Comparison of ENCODE assay signal across 19 cellular contexts in the genomic region with DNA sequence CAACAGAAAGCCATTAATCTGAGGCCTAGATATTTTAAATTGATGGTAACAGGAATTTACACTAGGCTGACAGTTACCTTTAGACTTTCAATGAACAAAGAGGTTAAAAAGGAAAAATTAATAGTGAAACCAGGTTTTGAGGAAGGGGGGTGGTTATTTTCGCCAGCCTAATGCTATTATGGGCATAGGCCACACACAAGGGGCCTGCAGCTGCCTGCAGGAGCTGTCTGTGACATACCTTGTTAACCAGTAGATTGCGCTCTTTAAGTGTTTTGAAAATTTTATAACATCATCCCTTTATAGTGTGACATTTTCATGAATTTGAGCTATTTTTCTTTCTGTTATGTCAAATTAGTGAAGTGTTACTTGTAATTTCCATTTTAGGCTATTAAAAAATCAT. TPM values are rescaled to one million over a fixed set of nuclear protein-coding genes. Genes with fewer than 3 reads are reported as not detected.
DNase-seq lines count a peak whose midpoint lies in the region; ATAC-seq, FAIRE-seq and TF ChIP-seq lines count a peak whose summit lies in the region.
"Had no signal": no experiment of that assay in that cellular context is flagged by ENCODE, and none has a peak within 500 bp of the region (broad histone marks: within the 10 kb centered on the region; RNA-seq: fewer than 3 reads in every experiment).

No MANE protein-coding gene starts in this region.

- H3F3A ChIP-seq in SU-DHL-6 (ENCODE audit: insufficient read depth), result peaks cover 15% of the 10 kb centered on the region

- H3K4me1 Mint-ChIP-seq in naive thymus-derived CD8-positive, alpha-beta T cell, result peaks cover 0 to 10% (median 7%) of the 10 kb centered on the region in 4 donors

- no peak overlapping the region for H2AFZ ChIP-seq in SU-DHL-6 (ENCODE audit: low read depth, low read length, severe bottlenecking)

- H3K9me3 Mint-ChIP-seq in naive thymus-derived CD8-positive, alpha-beta T cell, result peaks cover 0 to 12% (median 0%) of the 10 kb centered on the region in 9 donors

- peak; percentile 61 for ATAC-seq in HG02642 (IDR thresholded peaks at IDR 0.05; ENCODE audit: poor library complexity, unreplicated experiment)
- no peak for ATAC-seq in naive thymus-derived CD8-positive, alpha-beta T cell
- ATAC-seq in GM21717 (IDR thresholded peaks at IDR 0.05; ENCODE audit: unreplicated experiment), result no peak
- ATAC-seq: activated CD8-positive, alpha-beta T cell treated with anti-CD3 and anti-CD28 coated beads, Interleukin-2, amount 10 ng/mL, durations not matched to agents 7 days and 5 days; activated T-helper 17 cell treated with anti-CD3 and anti-CD28 coated beads, Interleukin-2, amount 50 U/mL, for 72 hours; gastrocnemius medialis; right lobe of liver had no signal

- H3K4me3 Mint-ChIP-seq in naive thymus-derived CD8-positive, alpha-beta T cell, result no peak overlapping the region
- H3K4me3 Mint-ChIP-seq: activated CD8-positive, alpha-beta T cell treated with anti-CD3 and anti-CD28 coated beads, Interleukin-2, amount 10 ng/mL, durations not matched to agents 7 days and 5 days; activated T-helper 17 cell treated with anti-CD3 and anti-CD28 coated beads, Interleukin-2, amount 50 U/mL, for 72 hours had no signal

- H3K79me2 ChIP-seq in SU-DHL-6 (ENCODE audit: insufficient read depth, low read length), result no peaks in the 10 kb centered on the region

- H3K4me3 ChIP-seq in SU-DHL-6 (ENCODE audit: insufficient read depth, low read length, poor library complexity, severe bottlenecking), result no peak overlapping the region
- H3K4me3 ChIP-seq: gastrocnemius medialis, lung, right lobe of liver, thoracic aorta had no signal

- H3K27me3 ChIP-seq in SU-DHL-6 (ENCODE audit: low read length), result no peaks in the 10 kb centered on the region
- H3K27me3 ChIP-seq: gastrocnemius medialis, neutrophil, right lobe of liver had no signal

- no peaks in the 10 kb centered on the region for H3K9me3 ChIP-seq in SU-DHL-6 (ENCODE audit: insufficient read depth, low read length)
- H3K9me3 ChIP-seq: gastrocnemius medialis, neutrophil, right lobe of liver, thoracic aorta had no signal

- H3K36me3 Mint-ChIP-seq in naive thymus-derived CD8-positive, alpha-beta T cell, result peaks cover 4 to 27% (median 19%) of the 10 kb centered on the region in 3 donors

- no peak for TF ChIP-seq CTCF in SU-DHL-6 (IDR thresholded peaks at IDR 0.05; ENCODE audit: insufficient read depth, low read length, poor library complexity, severe bottlenecking)

- H3K27ac Mint-ChIP-seq in naive thymus-derived CD8-positive, alpha-beta T cell, result peak overlapping the region in 7 of 10 donors; percentile 10 to 94 (median 38)
- H3K27ac Mint-ChIP-seq: activated T-helper 17 cell treated with anti-CD3 and anti-CD28 coated beads, Interleukin-2, amount 50 U/mL, for 72 hours had no signal

- no peak for TF ChIP-seq POLR2A in GM12892 (IDR thresholded peaks at IDR 0.05; ENCODE audit: low read depth, low read length)

- DNase-seq in GM12892 (ENCODE audit: insufficient read length) (no peak), NCI-H748 treated with DMSO at 0.1 percent for 48 hours (lab: John Stamatoyannopoulos, UW) (no peak)
- DNase-seq in naive thymus-derived CD8-positive, alpha-beta T cell, result no peak
- DNase-seq in stimulated activated naive CD4-positive, alpha-beta T cell (lab: John Stamatoyannopoulos, UW), result no peak
- DNase-seq: activated CD8-positive, alpha-beta T cell treated with anti-CD3 and anti-CD28 coated beads, Interleukin-2, amount 10 ng/mL, durations not matched to agents 7 days and 5 days; amniotic stem cell; DMS53; gastrocnemius medialis; KBM-7; NCI-H1436; right lobe of liver had no signal

- POLR2A ChIA-PET in naive thymus-derived CD8-positive, alpha-beta T cell (lab: Charles Lee), result no interaction called here

- H3K27me3 Mint-ChIP-seq in naive thymus-derived CD8-positive, alpha-beta T cell, result no peaks in the 10 kb centered on the region
- H3K27me3 Mint-ChIP-seq: activated T-helper 17 cell treated with anti-CD3 and anti-CD28 coated beads, Interleukin-2, amount 50 U/mL, for 72 hours had no signal

- H3K9ac ChIP-seq in SU-DHL-6 (ENCODE audit: low read length), result peak overlapping the region; percentile 36

- H3K36me3 ChIP-seq in SU-DHL-6 (ENCODE audit: low read length), result no peaks in the 10 kb centered on the region
- H3K36me3 ChIP-seq: neutrophil had no signal

- H4K20me1 ChIP-seq in SU-DHL-6 (ENCODE audit: low read depth, low read length), result no peaks in the 10 kb centered on the region

- H3K9me2 ChIP-seq in SU-DHL-6 (replicated peaks; ENCODE audit: insufficient read depth, low read length), result no peaks in the 10 kb centered on the region

- FAIRE-seq in GM12892 (lab: Jason Lieb, UNC), result peak; percentile 66
- FAIRE-seq: endothelial cell of umbilical vein had no signal

- peak overlapping the region; percentile 74 for H3K27ac ChIP-seq in SU-DHL-6 (ENCODE audit: low read depth, low read length)
- H3K27ac ChIP-seq: gastrocnemius medialis, neutrophil, right lobe of liver, thoracic aorta had no signal

- H3K4me2 ChIP-seq in SU-DHL-6 (ENCODE audit: low read depth, low read length, poor library complexity, severe bottlenecking), result peak overlapping the region; percentile 39

RNA-seq across cellular contexts. Expression of gene SEC22A, which starts 48.6 kb away (rescaled TPM):
- polyA plus RNA-seq in GM12892 (2012; ENCODE audit: missing spikeins), result 24.5 TPM
- total RNA-seq in naive thymus-derived CD8-positive, alpha-beta T cell, result 10 to 100 TPM; 19.5 to 19.8 TPM
- 10 to 100 TPM in 2 of 3 donors, 1 to 10 TPM in 1; 6.7 to 12.7 (median 12.0) TPM for polyA plus RNA-seq in naive thymus-derived CD8-positive, alpha-beta T cell
